15 cellular contexts compared by ENCODE assay signal in genomic region chr18:48818329-48819254, GRCh38.
DNase-seq lines count a peak whose midpoint lies in the region; ATAC-seq and TF ChIP-seq lines count a peak whose summit lies in the region.
"Had no signal": no experiment of that assay in that cellular context is flagged by ENCODE, and none has a peak within 500 bp of the region (broad histone marks: within the 10 kb centered on the region; RNA-seq: fewer than 3 reads in every experiment).

No MANE protein-coding gene starts in this region.

- H3K4me3 Mint-ChIP-seq in central memory CD8-positive, alpha-beta T cell: no peak overlapping the region
- H3K4me3 Mint-ChIP-seq: activated CD4-positive, alpha-beta T cell treated with anti-CD3 and anti-CD28 coated beads, Interleukin-2, amount 10 ng/mL, durations not matched to agents 24 days and 14 days had no signal

- H3K27ac Mint-ChIP-seq in central memory CD8-positive, alpha-beta T cell (ENCODE audit: low read depth): peak overlapping the region; percentile 47
- H3K27ac Mint-ChIP-seq: activated CD4-positive, alpha-beta T cell treated with anti-CD3 and anti-CD28 coated beads, Interleukin-2, amount 10 ng/mL, durations not matched to agents 24 days and 14 days had no signal

- intact Hi-C loops in lower lobe of right lung (cut with DNase I): no loop called here

- H3K4me3 ChIP-seq in lower lobe of right lung (no peak overlapping the region), suprapubic skin (no peak overlapping the region)

- no peaks in the 10 kb centered on the region for H3K27me3 Mint-ChIP-seq in central memory CD8-positive, alpha-beta T cell
- H3K27me3 Mint-ChIP-seq: activated CD4-positive, alpha-beta T cell treated with anti-CD3 and anti-CD28 coated beads, Interleukin-2, amount 10 ng/mL, durations not matched to agents 24 days and 14 days had no signal

- H3K36me3 Mint-ChIP-seq in central memory CD8-positive, alpha-beta T cell (ENCODE audit: insufficient read depth): peaks cover 18% of the 10 kb centered on the region

- DNase-seq in NCI-H2107 treated with DMSO at 0.1 percent for 48 hours (lab: John Stamatoyannopoulos, UW; ENCODE audit: unreplicated experiment): peak; percentile 47
- DNase-seq in NCI-H2107 (lab: John Stamatoyannopoulos, UW): no peak
- DNase-seq in central memory CD8-positive, alpha-beta T cell (ENCODE audit: low spot score in 2 of 2): no peak
- peak; percentile 10 for DNase-seq in lower lobe of right lung
- peak; percentile 45 to 52 for DNase-seq in suprapubic skin (ENCODE audit: low spot score in 2 of 2)
- DNase-seq in foreskin melanocyte: no peak
- no peak for DNase-seq in GM13977 (ENCODE audit: low spot score)
- DNase-seq: activated CD4-positive, alpha-beta T cell treated with anti-CD3 and anti-CD28 coated beads, Interleukin-2, amount 10 ng/mL, durations not matched to agents 24 days and 14 days; Caco-2; mammary epithelial cell; NCI-H1105 treated with DMSO at 0.1 percent for 48 hours; NCI-H748 treated with DMSO at 0.1 percent for 48 hours had no signal

- in situ Hi-C loops in GM13977 (cut with MboI; ENCODE audit: low pct_unique_long_range_greater_than_20kb, low sequenced_read_pairs, unreplicated experiment): no loop called here

- no peak for TF ChIP-seq EP300 in suprapubic skin (IDR thresholded peaks at IDR 0.05)

- 85% methylated on average over 18 of the region's 18 CpGs for WGBS in suprapubic skin

- TF ChIP-seq CTCF in lower lobe of right lung (IDR thresholded peaks at IDR 0.05) (no peak), suprapubic skin (IDR thresholded peaks at IDR 0.05) (no peak), GM13977 (IDR thresholded peaks at IDR 0.05; ENCODE audit: extremely low read depth, insufficient read depth, missing control alignments) (no peak)

- H3K4me1 ChIP-seq in lower lobe of right lung (peaks cover 12% of the 10 kb centered on the region), suprapubic skin (peaks cover 7% of the 10 kb centered on the region)
- H3K4me1 ChIP-seq: Caco-2 had no signal

- H3K9me3 ChIP-seq in lower lobe of right lung: no peaks in the 10 kb centered on the region
- no peaks in the 10 kb centered on the region for H3K9me3 ChIP-seq in suprapubic skin
- H3K9me3 ChIP-seq: Caco-2 had no signal

- no peak overlapping the region for H3K27ac ChIP-seq in lower lobe of right lung
- no peak overlapping the region for H3K27ac ChIP-seq in suprapubic skin
- H3K27ac ChIP-seq: 22Rv1 had no signal

- H3K9me3 Mint-ChIP-seq in central memory CD8-positive, alpha-beta T cell: no peaks in the 10 kb centered on the region
- H3K9me3 Mint-ChIP-seq: activated CD4-positive, alpha-beta T cell treated with anti-CD3 and anti-CD28 coated beads, Interleukin-2, amount 10 ng/mL, durations not matched to agents 24 days and 14 days had no signal

- H3K36me3 ChIP-seq in lower lobe of right lung (peaks cover 22% of the 10 kb centered on the region), suprapubic skin (peaks cover 8% of the 10 kb centered on the region)

- H3K27me3 ChIP-seq in lower lobe of right lung (ENCODE audit: low read depth): no peaks in the 10 kb centered on the region
- H3K27me3 ChIP-seq in suprapubic skin: no peaks in the 10 kb centered on the region

- peaks cover 81% of the 10 kb centered on the region for H3K4me1 Mint-ChIP-seq in central memory CD8-positive, alpha-beta T cell

- no peak for ATAC-seq in central memory CD8-positive, alpha-beta T cell (replicated peaks; ENCODE audit: extremely low read depth, poor library complexity, severe bottlenecking)
- ATAC-seq in lower lobe of right lung: no peak
- ATAC-seq in HG02642 (IDR thresholded peaks at IDR 0.05; ENCODE audit: poor library complexity, unreplicated experiment): no peak
- ATAC-seq: SK-N-SH treated with all-trans-retinoic acid at 6 μM for 48 hours had no signal

- TF ChIP-seq POLR2A in suprapubic skin (IDR thresholded peaks at IDR 0.05): no peak

Comparison
In these comparisons a context has a peak if more than half of its experiments do, and no peak if none do; other contexts are left out.
1. DNase-seq: peak in NCI-H2107 treated with DMSO at 0.1 percent for 48 hours (single experiment), lower lobe of right lung (single experiment) and suprapubic skin (2 of 2); none in NCI-H2107 (single experiment), central memory CD8-positive, alpha-beta T cell (0 of 2), foreskin melanocyte (single experiment) and GM13977 (single experiment).